In genomic region chr13:24168980-24169379, GRCh38 we compare ENCODE assay signal across 21 cellular contexts. TPM values are rescaled to one million over a fixed set of nuclear protein-coding genes. Genes with fewer than 3 reads are reported as not detected.
DNase-seq lines count a peak whose midpoint lies in the region; ATAC-seq and TF ChIP-seq lines count a peak whose summit lies in the region.
"Had no signal": no experiment of that assay in that cellular context is flagged by ENCODE, and none has a peak within 500 bp of the region (broad histone marks: within the 10 kb centered on the region; RNA-seq: fewer than 3 reads in every experiment).

No MANE protein-coding gene starts in this region.

- H3K79me2 ChIP-seq in mesendoderm (ENCODE audit: control insufficient read depth, insufficient read depth, low read length) = peaks cover 49% of the 10 kb centered on the region

- H3K4me3 ChIP-seq in astrocyte of the spinal cord (ENCODE audit: low read depth, low read length) (no peak overlapping the region), mesendoderm (ENCODE audit: low read length) (no peak overlapping the region), tibial nerve (no peak overlapping the region)
- H3K4me3 ChIP-seq: thyroid gland had no signal

- TF ChIP-seq CTCF in astrocyte of the spinal cord (IDR thresholded peaks at IDR 0.05; ENCODE audit: low read depth, low read length) = no peak
- TF ChIP-seq CTCF in tibial nerve (IDR thresholded peaks at IDR 0.05) = no peak

- no peak overlapping the region for H3K4me2 ChIP-seq in mesendoderm (ENCODE audit: low read length)
- H3K4me2 ChIP-seq: KMS-11 had no signal

- no peak overlapping the region for H3K9ac ChIP-seq in mesendoderm (ENCODE audit: low read length)
- H3K9ac ChIP-seq: KMS-11 had no signal

- H3K36me3 ChIP-seq in mesendoderm (ENCODE audit: control insufficient read depth, insufficient read depth, low read length) = no peaks in the 10 kb centered on the region
- no peaks in the 10 kb centered on the region for H3K36me3 ChIP-seq in tibial nerve
- H3K36me3 ChIP-seq: neutrophil, thyroid gland had no signal

- H3K23ac ChIP-seq in mesendoderm (ENCODE audit: low read length) = no peak overlapping the region

- ATAC-seq in GM18502 (IDR thresholded peaks at IDR 0.05; ENCODE audit: poor library complexity, unreplicated experiment) (no peak), esophagus mucosa (no peak)
- ATAC-seq: foreskin keratinocyte, HCT116 had no signal

- H2BK5ac ChIP-seq in mesendoderm (ENCODE audit: low read length) = no peak overlapping the region

- peak overlapping the region; percentile 79 for H3K27ac Mint-ChIP-seq in activated naive CD8-positive, alpha-beta T cell
- H3K27ac Mint-ChIP-seq in activated naive CD8-positive, alpha-beta T cell treated with anti-CD3 and anti-CD28 coated beads for 36 hours = no peak overlapping the region
- H3K27ac Mint-ChIP-seq: activated CD4-positive, alpha-beta T cell treated with anti-CD3 and anti-CD28 coated beads, Interleukin-2, amount 10 ng/mL, durations not matched to agents 7 days and 5 days; CD8-positive, alpha-beta memory T cell had no signal

- no CpG with 5 or more reads among the region's 5 CpGs for WGBS in mesendoderm (ENCODE audit: extremely low coverage, insufficient coverage, low lambda C conversion rate)
- WGBS in tibial nerve, 2 donors = 36 to 40% methylated on average over 5 of the region's 5 CpGs

- no peak for DNase-seq in activated naive CD8-positive, alpha-beta T cell treated with anti-CD3 and anti-CD28 coated beads for 36 hours
- DNase-seq in astrocyte of the spinal cord (ENCODE audit: low read depth, low spot score) (peak; percentile 47), mesendoderm (peak; percentile 32), tibial nerve (ENCODE audit: low spot score in 2 of 2) (no peak), NCI-H1048 (lab: John Stamatoyannopoulos, UW) (no peak)
- DNase-seq: activated CD4-positive, alpha-beta T cell treated with anti-CD3 and anti-CD28 coated beads, Interleukin-2, amount 10 ng/mL, durations not matched to agents 7 days and 5 days; activated T-cell treated with anti-CD3 and anti-CD28 coated beads, Interleukin-2, amount 50 U/mL, for 4 hours; CD8-positive, alpha-beta memory T cell; foreskin keratinocyte; NCI-H1105 treated with DMSO at 0.1 percent for 48 hours; NCI-H2171; stimulated activated CD4-positive, alpha-beta T cell treated with anti-CD3 and anti-CD28 coated beads, Interleukin-4, amount 100 ng/mL, for 1 hour; SW 1271; thyroid gland had no signal

- no peak for TF ChIP-seq POLR2A in tibial nerve (IDR thresholded peaks at IDR 0.05)

- H3K27ac ChIP-seq in mesendoderm (ENCODE audit: low read depth, low read length) (no peak overlapping the region), tibial nerve (peak overlapping the region; percentile 37 to 92 (median 72))
- H3K27ac ChIP-seq: foreskin keratinocyte, KMS-11, neutrophil had no signal

- no peaks in the 10 kb centered on the region for H3K9me3 Mint-ChIP-seq in activated naive CD8-positive, alpha-beta T cell (ENCODE audit: low read depth)
- no peaks in the 10 kb centered on the region for H3K9me3 Mint-ChIP-seq in activated naive CD8-positive, alpha-beta T cell treated with anti-CD3 and anti-CD28 coated beads for 36 hours
- H3K9me3 Mint-ChIP-seq: activated CD4-positive, alpha-beta T cell treated with anti-CD3 and anti-CD28 coated beads, Interleukin-2, amount 10 ng/mL, durations not matched to agents 7 days and 5 days; activated naive CD4-positive, alpha-beta T cell treated with anti-CD3 and anti-CD28 coated beads, Interleukin-2, amount 50 U/mL, for 72 hours; activated T-cell treated with anti-CD3 and anti-CD28 coated beads, Interleukin-2, amount 50 U/mL, for 4 hours; CD8-positive, alpha-beta memory T cell had no signal

- TF ChIP-seq EP300 in tibial nerve (IDR thresholded peaks at IDR 0.05) = no peak

- H4K5ac ChIP-seq in mesendoderm (ENCODE audit: low read length) = no peak overlapping the region

- peaks cover 52% of the 10 kb centered on the region for H3K4me1 Mint-ChIP-seq in activated naive CD8-positive, alpha-beta T cell (ENCODE audit: low read depth)
- peaks cover 40% of the 10 kb centered on the region for H3K4me1 Mint-ChIP-seq in activated naive CD8-positive, alpha-beta T cell treated with anti-CD3 and anti-CD28 coated beads for 36 hours

- in situ Hi-C loops in astrocyte of the spinal cord (cut with HindIII; ENCODE audit: low sequenced_read_pairs) = no loop called here

- no peak overlapping the region for H2AK5ac ChIP-seq in mesendoderm (ENCODE audit: low read length)

- peaks cover 24% of the 10 kb centered on the region for H3K36me3 Mint-ChIP-seq in activated naive CD8-positive, alpha-beta T cell
- peaks cover 69% of the 10 kb centered on the region for H3K36me3 Mint-ChIP-seq in activated naive CD8-positive, alpha-beta T cell treated with anti-CD3 and anti-CD28 coated beads for 36 hours

- peaks cover 28% of the 10 kb centered on the region for H3K79me1 ChIP-seq in mesendoderm (ENCODE audit: low read length)

- no peaks in the 10 kb centered on the region for H3K27me3 Mint-ChIP-seq in activated naive CD8-positive, alpha-beta T cell
- no peaks in the 10 kb centered on the region for H3K27me3 Mint-ChIP-seq in activated naive CD8-positive, alpha-beta T cell treated with anti-CD3 and anti-CD28 coated beads for 36 hours
- H3K27me3 Mint-ChIP-seq: activated CD4-positive, alpha-beta T cell treated with anti-CD3 and anti-CD28 coated beads, Interleukin-2, amount 10 ng/mL, durations not matched to agents 7 days and 5 days; CD8-positive, alpha-beta memory T cell had no signal

- H3K4me1 ChIP-seq in mesendoderm (ENCODE audit: control insufficient read depth, low read depth, low read length) = no peaks in the 10 kb centered on the region
- H3K4me1 ChIP-seq in tibial nerve = peaks cover 0 to 49% (median 3%) of the 10 kb centered on the region in 4 donors
- H3K4me1 ChIP-seq: foreskin keratinocyte had no signal

- no peak overlapping the region for H3K4me3 Mint-ChIP-seq in activated naive CD8-positive, alpha-beta T cell
- no peak overlapping the region for H3K4me3 Mint-ChIP-seq in activated naive CD8-positive, alpha-beta T cell treated with anti-CD3 and anti-CD28 coated beads for 36 hours
- H3K4me3 Mint-ChIP-seq: activated CD4-positive, alpha-beta T cell treated with anti-CD3 and anti-CD28 coated beads, Interleukin-2, amount 10 ng/mL, durations not matched to agents 7 days and 5 days; activated T-cell treated with anti-CD3 and anti-CD28 coated beads, Interleukin-2, amount 50 U/mL, for 4 hours; CD8-positive, alpha-beta memory T cell had no signal

- no peaks in the 10 kb centered on the region for H3K9me3 ChIP-seq in tibial nerve
- H3K9me3 ChIP-seq: neutrophil, thyroid gland had no signal

- no peak overlapping the region for H3K56ac ChIP-seq in mesendoderm (ENCODE audit: low read length)

- H2BK15ac ChIP-seq in mesendoderm (replicated peaks; ENCODE audit: low read depth) = no peak overlapping the region

- H3K18ac ChIP-seq in mesendoderm (ENCODE audit: low read length) = no peak overlapping the region

- H3K27me3 ChIP-seq in mesendoderm (ENCODE audit: insufficient read depth, low read length, poor library complexity) = no peaks in the 10 kb centered on the region
- H3K27me3 ChIP-seq in tibial nerve = no peaks in the 10 kb centered on the region
- H3K27me3 ChIP-seq: foreskin keratinocyte, thyroid gland had no signal

- no peak overlapping the region for H3K4ac ChIP-seq in mesendoderm (ENCODE audit: low read depth, low read length)

- no peak overlapping the region for H2BK120ac ChIP-seq in mesendoderm (ENCODE audit: low read depth, low read length)

- H4K8ac ChIP-seq in mesendoderm (ENCODE audit: low read depth, low read length) = no peak overlapping the region

RNA-seq across cellular contexts. Expression of gene SPATA13, which starts 8.5 kb away (rescaled TPM):
- total RNA-seq in activated naive CD8-positive, alpha-beta T cell treated with anti-CD3 and anti-CD28 coated beads for 36 hours = 10 to 100 TPM; 58.0 to 59.4 TPM
- 16.1 TPM for polyA plus RNA-seq in mesendoderm (2013, experiment 1 of 2)
- polyA plus RNA-seq in mesendoderm (2013, experiment 2 of 2) = 14.9 TPM
- total RNA-seq in tibial nerve (10 to 100 TPM; 35.0 to 96.0 (median 51.7) TPM), esophagus mucosa (2.2 TPM)

Comparison
In these comparisons a context has a peak if more than half of its experiments do, and no peak if none do; other contexts are left out.
1. DNase-seq: peak in astrocyte of the spinal cord (single experiment) and mesendoderm (single experiment); none in activated naive CD8-positive, alpha-beta T cell treated with anti-CD3 and anti-CD28 coated beads for 36 hours (single experiment), tibial nerve (0 of 2) and NCI-H1048 (single experiment).
2. RNA of gene SPATA13, which starts 8.5 kb away (total RNA-seq): 58.0 to 59.4 TPM in activated naive CD8-positive, alpha-beta T cell treated with anti-CD3 and anti-CD28 coated beads for 36 hours and 35.0 to 96.0 TPM in tibial nerve; 2.2 TPM in esophagus mucosa (single experiment); every median in the first group is over 10 times any median in the second.